In genomic region chr1:91535441-91535840, GRCh38 we compare ENCODE assay signal across 6 cellular contexts.
"Had no signal": no experiment of that assay in that cellular context is flagged by ENCODE, and none has a peak within 500 bp of the region (broad histone marks: within the 10 kb centered on the region; RNA-seq: fewer than 3 reads in every experiment).

No MANE protein-coding gene starts in this region.

- H3K9me3 Mint-ChIP-seq: H9 had no signal

- FAIRE-seq: H54, HTR-8/SVneo had no signal

- H3K27ac Mint-ChIP-seq: H9 had no signal

- DNase-seq: GOT3, H9, HCEC 1CT, IMR-90 had no signal

- H3K4me3 Mint-ChIP-seq: H9 had no signal
